Comparison of ENCODE assay signal across 22 cellular contexts in the genomic region with DNA sequence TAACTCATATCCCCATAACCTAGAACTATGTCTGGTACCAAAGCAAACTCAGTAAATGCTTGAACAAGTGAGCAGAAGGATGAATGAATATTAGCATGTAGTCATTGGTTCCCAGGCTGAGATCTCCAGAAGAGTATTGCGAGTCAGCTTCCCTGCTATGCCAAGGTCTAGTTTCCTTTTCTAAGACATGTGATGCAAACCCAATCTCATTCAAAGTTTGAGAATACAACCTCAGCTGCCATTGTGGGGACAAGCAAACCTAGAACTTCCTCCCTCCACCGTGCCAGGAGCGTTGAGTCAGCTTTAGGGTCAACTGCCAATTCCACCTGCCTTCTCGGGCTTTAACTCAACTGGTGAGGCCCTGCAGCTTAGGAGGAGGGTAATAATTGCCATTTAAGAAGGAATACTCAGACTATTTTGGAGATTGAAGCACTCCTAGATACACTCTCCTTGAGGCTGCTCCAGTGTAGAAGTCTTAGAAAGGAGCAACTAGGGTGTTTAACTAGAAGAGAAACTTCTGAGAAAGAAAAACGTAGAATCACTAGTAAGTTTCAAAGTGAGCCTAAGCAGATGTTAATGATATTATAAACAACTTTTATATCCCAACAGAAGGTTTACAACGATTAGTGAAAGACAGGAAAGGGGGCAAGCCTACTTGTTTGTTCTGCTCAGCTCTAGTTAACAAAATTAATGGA.
DNase-seq lines count a peak whose midpoint lies in the region; ATAC-seq and TF ChIP-seq lines count a peak whose summit lies in the region.
"Had no signal": no experiment of that assay in that cellular context is flagged by ENCODE, and none has a peak within 500 bp of the region (broad histone marks: within the 10 kb centered on the region; RNA-seq: fewer than 3 reads in every experiment).

No MANE protein-coding gene starts in this region.

- H3K27ac Mint-ChIP-seq in dendritic cell treated with granulocyte-macrophage colony-stimulating factor and Interleukin-4, amounts not matched to agents 40 ng/mL and 50 ng/mL, for 4 days, result peak overlapping the region; percentile 30
- H3K27ac Mint-ChIP-seq: activated CD4-positive, alpha-beta T cell treated with anti-CD3 and anti-CD28 coated beads for 36 hours had no signal

- H3K27me3 ChIP-seq in sigmoid colon, result no peaks in the 10 kb centered on the region
- H3K27me3 ChIP-seq in right lobe of liver, result no peaks in the 10 kb centered on the region
- H3K27me3 ChIP-seq: hepatocyte, pancreas, stomach had no signal

- H3K4me1 ChIP-seq in sigmoid colon, result peaks cover 0 to 23% (median 16%) of the 10 kb centered on the region in 4 donors
- no peaks in the 10 kb centered on the region for H3K4me1 ChIP-seq in right lobe of liver
- H3K4me1 ChIP-seq: pancreas had no signal

- H3K36me3 ChIP-seq in sigmoid colon, result no peaks in the 10 kb centered on the region
- H3K36me3 ChIP-seq in right lobe of liver, result no peaks in the 10 kb centered on the region
- H3K36me3 ChIP-seq: pancreas, stomach had no signal

- WGBS in sigmoid colon, 2 donors, result 64 to 82% methylated on average over 6 of the region's 6 CpGs
- 43% methylated on average over 6 of the region's 6 CpGs for WGBS in right lobe of liver (ENCODE audit: insufficient coverage, low coverage, low lambda C conversion rate, missing lambda C conversion rate)

- H3K4me3 ChIP-seq in sigmoid colon, result peak overlapping the region in 1 of 4 donors; percentile 2
- no peak overlapping the region for H3K4me3 ChIP-seq in right lobe of liver
- H3K4me3 ChIP-seq: hepatocyte, pancreas, stomach had no signal

- DNase-seq in DMS 273 (lab: John Stamatoyannopoulos, UW; ENCODE audit: unreplicated experiment) (peak; percentile 56), DMS 273 treated with DMSO at 0.1 percent for 48 hours (lab: John Stamatoyannopoulos, UW) (no peak), NCI-H446 treated with DMSO at 0.1 percent for 48 hours (lab: John Stamatoyannopoulos, UW) (peak; percentile 20), sigmoid colon (no peak), T-helper 1 cell (no peak), right lobe of liver (no peak)
- DNase-seq: activated CD4-positive, alpha-beta T cell treated with anti-CD3 and anti-CD28 coated beads for 36 hours; activated T-cell treated with anti-CD3 and anti-CD28 coated beads, Interleukin-2, amount 50 U/mL, for 1 hour; DMS79 treated with DMSO at 0.1 percent for 48 hours; GOT3; KBM-7; left cardiac atrium; NCI-H2029 treated with DMSO at 0.1 percent for 48 hours; NCI-H526 treated with DMSO at 0.1 percent for 48 hours; pancreas; stomach had no signal

- intact Hi-C loops in dendritic cell treated with granulocyte-macrophage colony-stimulating factor and Interleukin-4, amounts not matched to agents 40 ng/mL and 50 ng/mL, for 4 days (cut with micrococcal nuclease), result no loop called here
- intact Hi-C loops in sigmoid colon (cut with DNase I), result no loop called here
- intact Hi-C loops in right lobe of liver (cut with DNase I), result no loop called here

- no peaks in the 10 kb centered on the region for H3K9me3 ChIP-seq in sigmoid colon
- no peaks in the 10 kb centered on the region for H3K9me3 ChIP-seq in right lobe of liver
- H3K9me3 ChIP-seq: pancreas, stomach had no signal

- peaks cover 28% of the 10 kb centered on the region for H3K4me1 Mint-ChIP-seq in dendritic cell treated with granulocyte-macrophage colony-stimulating factor and Interleukin-4, amounts not matched to agents 40 ng/mL and 50 ng/mL, for 4 days (ENCODE audit: low read depth)

- TF ChIP-seq POLR2A in sigmoid colon (IDR thresholded peaks at IDR 0.05) (no peak), right lobe of liver (IDR thresholded peaks at IDR 0.05) (no peak)

- H3K36me3 Mint-ChIP-seq in dendritic cell treated with granulocyte-macrophage colony-stimulating factor and Interleukin-4, amounts not matched to agents 40 ng/mL and 50 ng/mL, for 4 days (ENCODE audit: low read depth), result no peaks in the 10 kb centered on the region

- no peaks in the 10 kb centered on the region for H3K9me3 Mint-ChIP-seq in dendritic cell treated with granulocyte-macrophage colony-stimulating factor and Interleukin-4, amounts not matched to agents 40 ng/mL and 50 ng/mL, for 4 days

- ATAC-seq in right lobe of liver (no peak), HG02884 (IDR thresholded peaks at IDR 0.05; ENCODE audit: unreplicated experiment) (no peak)
- ATAC-seq: activated CD4-positive, alpha-beta T cell treated with anti-CD3 and anti-CD28 coated beads for 36 hours; pancreas had no signal

- TF ChIP-seq CTCF in sigmoid colon (IDR thresholded peaks at IDR 0.05) (no peak), right lobe of liver (IDR thresholded peaks at IDR 0.05) (no peak)

- H3K27me3 Mint-ChIP-seq in dendritic cell treated with granulocyte-macrophage colony-stimulating factor and Interleukin-4, amounts not matched to agents 40 ng/mL and 50 ng/mL, for 4 days, result no peaks in the 10 kb centered on the region
- H3K27me3 Mint-ChIP-seq: activated CD4-positive, alpha-beta T cell treated with anti-CD3 and anti-CD28 coated beads for 36 hours had no signal

- no peak overlapping the region for H3K4me3 Mint-ChIP-seq in dendritic cell treated with granulocyte-macrophage colony-stimulating factor and Interleukin-4, amounts not matched to agents 40 ng/mL and 50 ng/mL, for 4 days
- H3K4me3 Mint-ChIP-seq: activated CD4-positive, alpha-beta T cell treated with anti-CD3 and anti-CD28 coated beads for 36 hours had no signal

- H3K27ac ChIP-seq in sigmoid colon (peak overlapping the region in 3 of 4 donors; percentile 3 to 68 (median 49)), right lobe of liver (no peak overlapping the region)
- H3K27ac ChIP-seq: 22Rv1, epithelial cell of prostate, hepatocyte, pancreas, RWPE1, stomach had no signal

- TF ChIP-seq EP300 in sigmoid colon (IDR thresholded peaks at IDR 0.05), result no peak

Comparison
In these comparisons a context has a peak if more than half of its experiments do, and no peak if none do; other contexts are left out.
1. DNase-seq: peak in DMS 273 (single experiment) and NCI-H446 treated with DMSO at 0.1 percent for 48 hours (single experiment); none in DMS 273 treated with DMSO at 0.1 percent for 48 hours (single experiment), sigmoid colon (single experiment), T-helper 1 cell (0 of 5) and right lobe of liver (0 of 3).
2. H3K27ac ChIP-seq: peak in sigmoid colon (3 of 4); none in right lobe of liver (0 of 3).